15 cellular contexts compared by ENCODE assay signal in the genomic region with DNA sequence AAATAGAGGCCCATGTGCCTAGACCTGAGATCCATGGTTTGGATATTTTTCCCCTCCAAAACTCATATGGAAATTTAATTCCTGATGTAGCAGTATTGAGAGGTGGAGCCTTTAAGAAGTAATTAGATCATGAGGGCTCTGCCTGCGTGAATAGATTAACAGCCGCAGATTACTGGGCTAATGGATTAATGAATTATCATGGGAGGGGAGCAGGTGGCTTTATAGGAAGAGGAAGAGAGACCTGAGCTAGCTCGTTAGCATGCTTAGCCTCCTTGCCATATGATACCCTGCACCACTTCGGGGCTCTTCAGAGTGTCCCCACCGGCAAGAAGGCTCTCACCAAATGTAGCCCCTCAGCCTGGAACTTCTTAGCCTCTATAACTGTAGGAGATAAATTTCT. TPM values are rescaled to one million over a fixed set of nuclear protein-coding genes. Genes with fewer than 3 reads are reported as not detected.
"Had no signal": no experiment of that assay in that cellular context is flagged by ENCODE, and none has a peak within 500 bp of the region (broad histone marks: within the 10 kb centered on the region; RNA-seq: fewer than 3 reads in every experiment).

No MANE protein-coding gene starts in this region.

- ATAC-seq: left ventricle myocardium superior, natural killer cell had no signal

- DNase-seq: activated CD4-positive, alpha-beta T cell treated with anti-CD3 and anti-CD28 coated beads, Interleukin-2, amount 10 ng/mL, durations not matched to agents 7 days and 5 days; activated CD8-positive, alpha-beta memory T cell treated with anti-CD3 and anti-CD28 coated beads, Interleukin-2, amount 50 U/mL, for 48 hours; activated naive CD8-positive, alpha-beta T cell treated with anti-CD3 and anti-CD28 coated beads, Interleukin-2, amount 10 ng/mL, durations not matched to agents 7 days and 5 days; cortex of kidney; effector CD4-positive, alpha-beta T cell; foreskin fibroblast; kidney glomerular epithelial cell; left ventricle myocardium superior; mesendoderm; natural killer cell; stimulated activated CD4-positive, alpha-beta T cell treated with anti-CD3 and anti-CD28 coated beads, Interleukin-4, amount 100 ng/mL, for 24 hours; stimulated activated naive CD4-positive, alpha-beta T cell treated with Interleukin-2 at 50 U/mL for 16 hours had no signal

- H3K9me3 ChIP-seq: suprapubic skin had no signal

- H3K27me3 ChIP-seq: suprapubic skin had no signal

- H3K27ac ChIP-seq: skin epidermis, suprapubic skin had no signal

- H3K4me3 ChIP-seq: skin epidermis, suprapubic skin had no signal

- H3K36me3 ChIP-seq: suprapubic skin had no signal

RNA-seq across cellular contexts. Expression of gene ARHGEF26, which starts 15.8 kb away (rescaled TPM):
- total RNA-seq: activated naive CD8-positive, alpha-beta T cell treated with anti-CD3 and anti-CD28 coated beads, Interleukin-2, amount 10 ng/mL, durations not matched to agents 7 days and 5 days; activated T-helper 1 cell treated with anti-CD3 and anti-CD28 coated beads, Interleukin-12 subunit alpha, Interleukin-12 subunit beta, Interleukin-2, Interleukin-4 antibody, amounts not matched to agents 30 ng/mL and 10 ng/mL and 1 ng/mL, durations not matched to agents 14 hours and 24 hours and 36 hours had no signal
